ENCODE assay signal across 1 cellular context in the genomic region with DNA sequence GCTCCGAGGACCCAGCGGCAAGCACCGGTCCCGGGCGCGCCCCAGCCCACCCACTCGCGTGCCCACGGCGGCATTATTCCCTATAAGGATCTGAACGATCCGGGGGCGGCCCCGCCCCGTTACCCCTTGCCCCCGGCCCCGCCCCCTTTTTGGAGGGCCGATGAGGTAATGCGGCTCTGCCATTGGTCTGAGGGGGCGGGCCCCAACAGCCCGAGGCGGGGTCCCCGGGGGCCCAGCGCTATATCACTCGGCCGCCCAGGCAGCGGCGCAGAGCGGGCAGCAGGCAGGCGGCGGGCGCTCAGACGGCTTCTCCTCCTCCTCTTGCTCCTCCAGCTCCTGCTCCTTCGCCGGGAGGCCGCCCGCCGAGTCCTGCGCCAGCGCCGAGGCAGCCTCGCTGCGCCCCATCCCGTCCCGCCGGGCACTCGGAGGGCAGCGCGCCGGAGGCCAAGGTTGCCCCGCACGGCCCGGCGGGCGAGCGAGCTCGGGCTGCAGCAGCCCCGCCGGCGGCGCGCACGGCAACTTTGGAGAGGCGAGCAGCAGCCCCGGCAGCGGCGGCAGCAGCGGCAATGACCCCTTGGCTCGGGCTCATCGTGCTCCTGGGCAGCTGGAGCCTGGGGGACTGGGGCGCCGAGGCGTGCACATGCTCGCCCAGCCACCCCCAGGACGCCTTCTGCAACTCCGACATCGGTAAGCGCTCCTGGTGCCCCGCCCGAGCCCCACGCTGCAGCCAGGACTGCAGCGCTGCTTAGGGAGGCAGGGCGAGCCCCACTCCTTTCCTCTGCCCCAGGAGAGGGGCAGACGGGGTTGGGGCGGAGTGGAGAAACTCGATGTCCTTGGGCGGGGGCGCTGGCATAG.
TF ChIP-seq lines count a peak whose summit lies in the region.

Gene TIMP3, plus strand, starts transcription at position 270 of the 855 bp plus-strand sequence. Its CDS starts 297 bp downstream, at position 567.

TF ChIP-seq in HepG2, 621 proteins besides CTCF, POLR2A, EP300 and RAD21 (continued from another document and continues in another):
- TF ChIP-seq, protein P1, sequence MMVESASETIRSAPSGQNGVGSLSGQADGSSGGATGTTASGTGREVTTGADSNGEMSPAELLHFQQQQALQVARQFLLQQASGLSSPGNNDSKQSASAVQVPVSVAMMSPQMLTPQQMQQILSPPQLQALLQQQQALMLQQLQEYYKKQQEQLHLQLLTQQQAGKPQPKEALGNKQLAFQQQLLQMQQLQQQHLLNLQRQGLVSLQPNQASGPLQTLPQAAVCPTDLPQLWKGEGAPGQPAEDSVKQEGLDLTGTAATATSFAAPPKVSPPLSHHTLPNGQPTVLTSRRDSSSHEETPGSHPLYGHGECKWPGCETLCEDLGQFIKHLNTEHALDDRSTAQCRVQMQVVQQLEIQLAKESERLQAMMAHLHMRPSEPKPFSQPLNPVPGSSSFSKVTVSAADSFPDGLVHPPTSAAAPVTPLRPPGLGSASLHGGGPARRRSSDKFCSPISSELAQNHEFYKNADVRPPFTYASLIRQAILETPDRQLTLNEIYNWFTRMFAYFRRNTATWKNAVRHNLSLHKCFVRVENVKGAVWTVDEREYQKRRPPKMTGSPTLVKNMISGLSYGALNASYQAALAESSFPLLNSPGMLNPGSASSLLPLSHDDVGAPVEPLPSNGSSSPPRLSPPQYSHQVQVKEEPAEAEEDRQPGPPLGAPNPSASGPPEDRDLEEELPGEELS (CRISPR knock-in tag; IDR thresholded peaks at IDR 0.05): no peak
- TF ChIP-seq KAT8 (CRISPR knock-in tag; IDR thresholded peaks at IDR 0.05): no peak
- no peak for TF ChIP-seq ZBTB39 (CRISPR knock-in tag; IDR thresholded peaks at IDR 0.05)
- no peak for TF ChIP-seq KDM1A (CRISPR knock-in tag; IDR thresholded peaks at IDR 0.05)
- TF ChIP-seq ZNF768 (CRISPR knock-in tag; IDR thresholded peaks at IDR 0.05): no peak
- TF ChIP-seq KIAA2018 (CRISPR knock-in tag; IDR thresholded peaks at IDR 0.05; ENCODE audit: borderline replicate concordance): no peak
- TF ChIP-seq ZHX1 (CRISPR knock-in tag; IDR thresholded peaks at IDR 0.05; ENCODE audit: low read depth): no peak
- no peak for TF ChIP-seq ZZZ3 (CRISPR knock-in tag; IDR thresholded peaks at IDR 0.05; ENCODE audit: borderline replicate concordance)
- no peak for TF ChIP-seq TCF7 (IDR thresholded peaks at IDR 0.05; ENCODE audit: low read depth)
- no peak for TF ChIP-seq HHEX (CRISPR knock-in tag; IDR thresholded peaks at IDR 0.05)
- TF ChIP-seq ZNF839 (CRISPR knock-in tag; IDR thresholded peaks at IDR 0.05; ENCODE audit: borderline replicate concordance): no peak
- no peak for TF ChIP-seq SATB2 (CRISPR knock-in tag; IDR thresholded peaks at IDR 0.05)
- TF ChIP-seq, protein P2, sequence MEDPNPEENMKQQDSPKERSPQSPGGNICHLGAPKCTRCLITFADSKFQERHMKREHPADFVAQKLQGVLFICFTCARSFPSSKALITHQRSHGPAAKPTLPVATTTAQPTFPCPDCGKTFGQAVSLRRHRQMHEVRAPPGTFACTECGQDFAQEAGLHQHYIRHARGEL (CRISPR knock-in tag; IDR thresholded peaks at IDR 0.05): no peak
- TF ChIP-seq NFE2L2 (IDR thresholded peaks at IDR 0.05; ENCODE audit: low read length): no peak
- TF ChIP-seq ZNF460 (CRISPR knock-in tag; IDR thresholded peaks at IDR 0.05; ENCODE audit: borderline replicate concordance): no peak
- no peak for TF ChIP-seq PRMT3 (CRISPR knock-in tag; IDR thresholded peaks at IDR 0.05; ENCODE audit: borderline replicate concordance, low read depth)
- no peak for TF ChIP-seq ZSCAN29 (CRISPR knock-in tag; conservative IDR thresholded peaks at IDR 0.05)
- no peak for TF ChIP-seq ZNF3 (CRISPR knock-in tag; IDR thresholded peaks at IDR 0.05)
- no peak for TF ChIP-seq KDM4B (CRISPR knock-in tag; IDR thresholded peaks at IDR 0.05)
- no peak for TF ChIP-seq FOXP1 (IDR thresholded peaks at IDR 0.05)
- no peak for TF ChIP-seq FOXP1 (CRISPR knock-in tag; IDR thresholded peaks at IDR 0.05)
- TF ChIP-seq, protein P3, sequence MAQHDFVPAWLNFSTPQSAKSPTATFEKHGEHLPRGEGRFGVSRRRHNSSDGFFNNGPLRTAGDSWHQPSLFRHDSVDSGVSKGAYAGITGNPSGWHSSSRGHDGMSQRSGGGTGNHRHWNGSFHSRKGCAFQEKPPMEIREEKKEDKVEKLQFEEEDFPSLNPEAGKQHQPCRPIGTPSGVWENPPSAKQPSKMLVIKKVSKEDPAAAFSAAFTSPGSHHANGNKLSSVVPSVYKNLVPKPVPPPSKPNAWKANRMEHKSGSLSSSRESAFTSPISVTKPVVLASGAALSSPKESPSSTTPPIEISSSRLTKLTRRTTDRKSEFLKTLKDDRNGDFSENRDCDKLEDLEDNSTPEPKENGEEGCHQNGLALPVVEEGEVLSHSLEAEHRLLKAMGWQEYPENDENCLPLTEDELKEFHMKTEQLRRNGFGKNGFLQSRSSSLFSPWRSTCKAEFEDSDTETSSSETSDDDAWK (CRISPR knock-in tag; IDR thresholded peaks at IDR 0.05): no peak
- TF ChIP-seq, protein P4, sequence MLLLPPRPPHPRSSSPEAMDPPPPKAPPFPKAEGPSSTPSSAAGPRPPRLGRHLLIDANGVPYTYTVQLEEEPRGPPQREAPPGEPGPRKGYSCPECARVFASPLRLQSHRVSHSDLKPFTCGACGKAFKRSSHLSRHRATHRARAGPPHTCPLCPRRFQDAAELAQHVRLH (CRISPR knock-in tag; IDR thresholded peaks at IDR 0.05; ENCODE audit: borderline replicate concordance, low read depth): no peak
- TF ChIP-seq, protein P5, sequence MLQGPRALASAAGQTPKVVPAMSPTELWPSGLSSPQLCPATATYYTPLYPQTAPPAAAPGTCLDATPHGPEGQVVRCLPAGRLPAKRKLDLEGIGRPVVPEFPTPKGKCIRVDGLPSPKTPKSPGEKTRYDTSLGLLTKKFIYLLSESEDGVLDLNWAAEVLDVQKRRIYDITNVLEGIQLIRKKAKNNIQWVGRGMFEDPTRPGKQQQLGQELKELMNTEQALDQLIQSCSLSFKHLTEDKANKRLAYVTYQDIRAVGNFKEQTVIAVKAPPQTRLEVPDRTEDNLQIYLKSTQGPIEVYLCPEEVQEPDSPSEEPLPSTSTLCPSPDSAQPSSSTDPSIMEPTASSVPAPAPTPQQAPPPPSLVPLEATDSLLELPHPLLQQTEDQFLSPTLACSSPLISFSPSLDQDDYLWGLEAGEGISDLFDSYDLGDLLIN (CRISPR knock-in tag; IDR thresholded peaks at IDR 0.05; ENCODE audit: borderline replicate concordance): no peak
- no peak for TF ChIP-seq FOXK2 (IDR thresholded peaks at IDR 0.05)
- no peak for TF ChIP-seq RFXANK (CRISPR knock-in tag; IDR thresholded peaks at IDR 0.05)
- no peak for TF ChIP-seq NBN (conservative IDR thresholded peaks at IDR 0.05)
- TF ChIP-seq DNMT3B (CRISPR knock-in tag; conservative IDR thresholded peaks at IDR 0.05): no peak
- TF ChIP-seq SP140L (CRISPR knock-in tag; IDR thresholded peaks at IDR 0.05; ENCODE audit: borderline replicate concordance): no peak
